Comparison of ENCODE assay signal across 9 cellular contexts in genomic region chr7:99324559-99324958, GRCh38. TPM values are rescaled to one million over a fixed set of nuclear protein-coding genes. Genes with fewer than 3 reads are reported as not detected.
DNase-seq lines count a peak whose midpoint lies in the region; ATAC-seq and TF ChIP-seq lines count a peak whose summit lies in the region.
"Had no signal": no experiment of that assay in that cellular context is flagged by ENCODE, and none has a peak within 500 bp of the region (broad histone marks: within the 10 kb centered on the region; RNA-seq: fewer than 3 reads in every experiment).

No MANE protein-coding gene starts in this region.

- no peaks in the 10 kb centered on the region for H3K36me3 Mint-ChIP-seq in activated T-cell treated with anti-CD3 and anti-CD28 coated beads, Interleukin-2, amount 50 U/mL, for 4 hours (ENCODE audit: insufficient read depth)

- H3K4me1 ChIP-seq in esophagus squamous epithelium (peaks cover 25 to 43% (median 32%) of the 10 kb centered on the region in 3 donors), right atrium auricular region (peaks cover 0 to 39% of the 10 kb centered on the region in 2 donors)

- peaks cover 29% of the 10 kb centered on the region for H3K4me1 Mint-ChIP-seq in activated T-cell treated with anti-CD3 and anti-CD28 coated beads, Interleukin-2, amount 50 U/mL, for 4 hours (ENCODE audit: low read depth)

- peak overlapping the region; percentile 71 for H3K4me2 ChIP-seq in SU-DHL-6 (ENCODE audit: low read depth, low read length, poor library complexity, severe bottlenecking)

- no peak for TF ChIP-seq POLR2A in esophagus squamous epithelium (IDR thresholded peaks at IDR 0.05)

- H3K79me2 ChIP-seq in SU-DHL-6 (ENCODE audit: insufficient read depth, low read length), result peaks cover 47% of the 10 kb centered on the region

- WGBS in esophagus squamous epithelium, 2 donors, result 95 to 96% methylated on average over 13 to 14 of the region's 14 CpGs

- peaks cover 4% of the 10 kb centered on the region; the same call in 1 of the 2 replicates for H3F3A ChIP-seq in SU-DHL-6 (ENCODE audit: insufficient read depth)

- no peaks in the 10 kb centered on the region for H3K27me3 ChIP-seq in SU-DHL-6 (ENCODE audit: low read length)
- H3K27me3 ChIP-seq in esophagus squamous epithelium, result no peaks in the 10 kb centered on the region
- no peaks in the 10 kb centered on the region for H3K27me3 ChIP-seq in right atrium auricular region

- H3K9me3 Mint-ChIP-seq in activated T-cell treated with anti-CD3 and anti-CD28 coated beads, Interleukin-2, amount 50 U/mL, for 4 hours, result no peaks in the 10 kb centered on the region

- H3K27ac ChIP-seq in SU-DHL-6 (ENCODE audit: low read depth, low read length) (no peak overlapping the region), esophagus squamous epithelium (no peak overlapping the region), right atrium auricular region (no peak overlapping the region)

- no peaks in the 10 kb centered on the region for H3K36me3 ChIP-seq in SU-DHL-6 (ENCODE audit: low read length)
- H3K36me3 ChIP-seq in esophagus squamous epithelium, result no peaks in the 10 kb centered on the region
- no peaks in the 10 kb centered on the region for H3K36me3 ChIP-seq in right atrium auricular region

- ATAC-seq in activated T-cell treated with anti-CD3 and anti-CD28 coated beads, Interleukin-2, amount 50 U/mL, for 4 hours, result no peak
- no peak for ATAC-seq in HG02763 (IDR thresholded peaks at IDR 0.05; ENCODE audit: unreplicated experiment)

- H3K9me2 ChIP-seq in SU-DHL-6 (replicated peaks; ENCODE audit: insufficient read depth, low read length), result no peaks in the 10 kb centered on the region

- no peak for TF ChIP-seq CTCF in SU-DHL-6 (IDR thresholded peaks at IDR 0.05; ENCODE audit: insufficient read depth, low read length, poor library complexity, severe bottlenecking)
- no peak for TF ChIP-seq CTCF in esophagus squamous epithelium (IDR thresholded peaks at IDR 0.05)
- TF ChIP-seq CTCF in right atrium auricular region (IDR thresholded peaks at IDR 0.05), result no peak

- peak overlapping the region; percentile 88 for H3K4me3 Mint-ChIP-seq in activated T-cell treated with anti-CD3 and anti-CD28 coated beads, Interleukin-2, amount 50 U/mL, for 4 hours

- H3K9ac ChIP-seq in SU-DHL-6 (ENCODE audit: low read length), result peak overlapping the region; percentile 95

- peak overlapping the region; percentile 81 for H3K4me3 ChIP-seq in SU-DHL-6 (ENCODE audit: insufficient read depth, low read length, poor library complexity, severe bottlenecking)
- H3K4me3 ChIP-seq in esophagus squamous epithelium, result peak overlapping the region in 3 of 4 donors; percentile 97 to 100 (median 97)
- H3K4me3 ChIP-seq in skeletal muscle cell (ENCODE audit: low read depth, low read length), result peak overlapping the region; percentile 98
- H3K4me3 ChIP-seq in right atrium auricular region, result no peak overlapping the region

- H3K9me3 ChIP-seq in SU-DHL-6 (ENCODE audit: insufficient read depth, low read length) (no peaks in the 10 kb centered on the region), esophagus squamous epithelium (no peaks in the 10 kb centered on the region), right atrium auricular region (no peaks in the 10 kb centered on the region)

- no peak for DNase-seq in activated T-cell treated with anti-CD3 and anti-CD28 coated beads, Interleukin-2, amount 50 U/mL, for 4 hours
- DNase-seq in activated T-cell treated with anti-CD3 and anti-CD28 coated beads, Interleukin-2, amount 50 U/mL, for 48 hours, result no peak
- DNase-seq in esophagus squamous epithelium (lab: John Stamatoyannopoulos, UW) (no peak), skeletal muscle cell (ENCODE audit: low read depth) (no peak), GF-D8 (lab: John Stamatoyannopoulos, UW) (no peak), right atrium auricular region (ENCODE audit: low spot score) (no peak)

- intact Hi-C loops in esophagus squamous epithelium (cut with DNase I), result no loop called here

- peaks cover 6% of the 10 kb centered on the region; the same call in 1 of the 2 replicates for H4K20me1 ChIP-seq in SU-DHL-6 (ENCODE audit: low read depth, low read length)

- no peak overlapping the region for H2AFZ ChIP-seq in SU-DHL-6 (ENCODE audit: low read depth, low read length, severe bottlenecking)

- H3K27me3 Mint-ChIP-seq in activated T-cell treated with anti-CD3 and anti-CD28 coated beads, Interleukin-2, amount 50 U/mL, for 4 hours (ENCODE audit: low read depth), result no peaks in the 10 kb centered on the region

RNA-seq across cellular contexts. Expression of gene ARPC1A, which starts 1.1 kb away (rescaled TPM):
- total RNA-seq in activated T-cell treated with anti-CD3 and anti-CD28 coated beads, Interleukin-2, amount 50 U/mL, for 4 hours, result 10 to 100 TPM; 81.5 to 85.5 (median 81.9) TPM
- 100 to 1,000 TPM; 114 to 155 (median 154) TPM for total RNA-seq in esophagus squamous epithelium
- total RNA-seq in right atrium auricular region, result 100 to 1,000 TPM; 108 to 117 TPM

RNA-seq across cellular contexts. Expression of gene ARPC1B, which starts 50.0 kb away (rescaled TPM):
- total RNA-seq in activated T-cell treated with anti-CD3 and anti-CD28 coated beads, Interleukin-2, amount 50 U/mL, for 4 hours, result 100 to 1,000 TPM; 240 to 282 (median 274) TPM
- total RNA-seq in esophagus squamous epithelium (100 to 1,000 TPM in 3 of 4 donors, 10 to 100 TPM in 1; 27.9 to 166 (median 128) TPM), right atrium auricular region (100 to 1,000 TPM in 1 of 2 donors, 10 to 100 TPM in 1; 53.0 to 115 TPM)

RNA-seq across cellular contexts. Expression of gene MYH16, which starts 51.9 kb away (rescaled TPM):
- not detected for total RNA-seq in activated T-cell treated with anti-CD3 and anti-CD28 coated beads, Interleukin-2, amount 50 U/mL, for 4 hours
- total RNA-seq in esophagus squamous epithelium, result under 1 TPM in 1 of 4 donors, not detected in 3; 0.76 TPM
- total RNA-seq in right atrium auricular region, result not detected
- total RNA-seq: myocyte had no signal

Comparison
In these comparisons a context has a peak if more than half of its experiments do, and no peak if none do; other contexts are left out.
1. H3K4me3 ChIP-seq: peak in SU-DHL-6 (single experiment), esophagus squamous epithelium (3 of 4) and skeletal muscle cell (single experiment); none in right atrium auricular region (0 of 2).